Comparison of ENCODE assay signal across 27 cellular contexts in genomic region chr12:51234533-51234932, GRCh38. TPM values are rescaled to one million over a fixed set of nuclear protein-coding genes. Genes with fewer than 3 reads are reported as not detected.
"Had no signal": no experiment of that assay in that cellular context is flagged by ENCODE, and none has a peak within 500 bp of the region (broad histone marks: within the 10 kb centered on the region; RNA-seq: fewer than 3 reads in every experiment).

No MANE protein-coding gene starts in this region.

- H3K4me3 Mint-ChIP-seq: activated B cell treated with CpG ODN at 0.5 μM for 24 hours; activated CD8-positive, alpha-beta T cell treated with anti-CD3 and anti-CD28 coated beads for 36 hours; activated naive CD4-positive, alpha-beta T cell treated with anti-CD3 and anti-CD28 coated beads, Interleukin-2, amount 10 ng/mL, durations not matched to agents 7 days and 5 days; activated naive CD8-positive, alpha-beta T cell treated with anti-CD3 and anti-CD28 coated beads, Interleukin-2, amount 10 ng/mL, durations not matched to agents 7 days and 5 days; activated T-cell treated with anti-CD3 and anti-CD28 coated beads, Interleukin-2, amount 50 U/mL, for 4 hours; brain had no signal

- H3K36me3 ChIP-seq: ascending aorta, breast epithelium, cardiac muscle cell, colonic mucosa, esophagus muscularis mucosa, gastrocnemius medialis, heart left ventricle had no signal

- H3K27me3 Mint-ChIP-seq: activated B cell treated with CpG ODN at 0.5 μM for 24 hours; activated CD8-positive, alpha-beta T cell treated with anti-CD3 and anti-CD28 coated beads for 36 hours; activated naive CD8-positive, alpha-beta T cell treated with anti-CD3 and anti-CD28 coated beads, Interleukin-2, amount 10 ng/mL, durations not matched to agents 7 days and 5 days had no signal

- H3K9me3 ChIP-seq: ascending aorta, breast epithelium, colonic mucosa, esophagus muscularis mucosa, gastrocnemius medialis, heart left ventricle had no signal

- FAIRE-seq: endometrium had no signal

- DNase-seq: activated B cell treated with CpG ODN at 0.5 μM for 24 hours; activated CD4-positive, alpha-beta T cell treated with anti-CD3 and anti-CD28 coated beads for 48 hours; activated CD4-positive, alpha-beta T cell treated with anti-CD3 and anti-CD28 coated beads, Interleukin-2, amount 50 U/mL, for 1 hour; activated CD4-positive, alpha-beta T cell treated with anti-CD3 and anti-CD28 coated beads, Interleukin-2, amount 50 U/mL, for 48 hours; activated CD8-positive, alpha-beta memory T cell treated with anti-CD3 and anti-CD28 coated beads for 24 hours; activated CD8-positive, alpha-beta T cell treated with anti-CD3 and anti-CD28 coated beads for 36 hours; activated naive CD4-positive, alpha-beta T cell treated with anti-CD3 and anti-CD28 coated beads, Interleukin-2, amount 10 ng/mL, durations not matched to agents 7 days and 5 days; activated naive CD8-positive, alpha-beta T cell treated with anti-CD3 and anti-CD28 coated beads, Interleukin-2, amount 10 ng/mL, durations not matched to agents 7 days and 5 days; activated T-cell treated with anti-CD3 and anti-CD28 coated beads, Interleukin-2, amount 50 U/mL, for 4 hours; central memory CD4-positive, alpha-beta T cell; cerebellar nuclear complex; colonic mucosa; effector CD8-positive, alpha-beta T cell; foreskin keratinocyte; gastrocnemius medialis; glutamatergic neuron; heart left ventricle; T-helper 2 cell had no signal

- H3K27ac ChIP-seq: ascending aorta, breast epithelium, cardiac muscle cell, colonic mucosa, esophagus muscularis mucosa, foreskin keratinocyte, gastrocnemius medialis, heart left ventricle had no signal

- ATAC-seq: activated CD4-positive, CD25-positive, alpha-beta regulatory T cell treated with anti-CD3 and anti-CD28 coated beads, Interleukin-2, amount 50 U/mL, for 24 hours; activated CD8-positive, alpha-beta T cell treated with anti-CD3 and anti-CD28 coated beads for 36 hours; activated naive CD4-positive, alpha-beta T cell treated with anti-CD3 and anti-CD28 coated beads, Interleukin-2, amount 50 U/mL, for 72 hours; activated T-cell treated with anti-CD3 and anti-CD28 coated beads, Interleukin-2, amount 50 U/mL, for 4 hours; foreskin keratinocyte; gastrocnemius medialis; heart left ventricle had no signal

- H3K27ac Mint-ChIP-seq: activated B cell treated with CpG ODN at 0.5 μM for 24 hours; activated CD8-positive, alpha-beta T cell treated with anti-CD3 and anti-CD28 coated beads for 36 hours; activated naive CD4-positive, alpha-beta T cell treated with anti-CD3 and anti-CD28 coated beads, Interleukin-2, amount 10 ng/mL, durations not matched to agents 7 days and 5 days; activated naive CD4-positive, alpha-beta T cell treated with anti-CD3 and anti-CD28 coated beads, Interleukin-2, amount 50 U/mL, for 72 hours; activated naive CD8-positive, alpha-beta T cell treated with anti-CD3 and anti-CD28 coated beads, Interleukin-2, amount 10 ng/mL, durations not matched to agents 7 days and 5 days; activated T-helper 2 cell treated with anti-CD3 and anti-CD28 coated beads, Interferon-gamma antibody, Interleukin-2, Interleukin-4, amounts not matched to agents 10 μg/mL and 5 μg/mL and 100 μg/mL, durations not matched to agents 14 hours and 24 hours and 36 hours had no signal

- H3K4me1 ChIP-seq: breast epithelium, colonic mucosa, foreskin keratinocyte had no signal

- H3K27me3 ChIP-seq: ascending aorta, breast epithelium, cardiac muscle cell, colonic mucosa, esophagus muscularis mucosa, foreskin keratinocyte, gastrocnemius medialis, heart left ventricle had no signal

- H3K4me3 ChIP-seq: ascending aorta, breast epithelium, cardiac muscle cell, colonic mucosa, esophagus muscularis mucosa, gastrocnemius medialis, heart left ventricle had no signal

- H3K9me3 Mint-ChIP-seq: activated B cell treated with CpG ODN at 0.5 μM for 24 hours; activated CD8-positive, alpha-beta T cell treated with anti-CD3 and anti-CD28 coated beads for 36 hours; activated naive CD4-positive, alpha-beta T cell treated with anti-CD3 and anti-CD28 coated beads, Interleukin-2, amount 10 ng/mL, durations not matched to agents 7 days and 5 days; activated naive CD4-positive, alpha-beta T cell treated with anti-CD3 and anti-CD28 coated beads, Interleukin-2, amount 50 U/mL, for 72 hours; activated naive CD8-positive, alpha-beta T cell treated with anti-CD3 and anti-CD28 coated beads, Interleukin-2, amount 10 ng/mL, durations not matched to agents 7 days and 5 days; activated T-cell treated with anti-CD3 and anti-CD28 coated beads, Interleukin-2, amount 50 U/mL, for 4 hours; activated T-helper 2 cell treated with anti-CD3 and anti-CD28 coated beads, Interferon-gamma antibody, Interleukin-2, Interleukin-4, amounts not matched to agents 10 μg/mL and 5 μg/mL and 100 μg/mL, durations not matched to agents 14 hours and 24 hours and 36 hours had no signal

RNA-seq across cellular contexts. Expression of gene SMAGP, which starts 35.7 kb away (rescaled TPM):
- total RNA-seq: activated T-helper 2 cell treated with anti-CD3 and anti-CD28 coated beads, Interferon-gamma antibody, Interleukin-2, Interleukin-4, amounts not matched to agents 10 μg/mL and 5 μg/mL and 100 μg/mL, durations not matched to agents 14 hours and 24 hours and 36 hours had no signal
